Comparison of ENCODE assay signal across 1 cellular context in the genomic region with DNA sequence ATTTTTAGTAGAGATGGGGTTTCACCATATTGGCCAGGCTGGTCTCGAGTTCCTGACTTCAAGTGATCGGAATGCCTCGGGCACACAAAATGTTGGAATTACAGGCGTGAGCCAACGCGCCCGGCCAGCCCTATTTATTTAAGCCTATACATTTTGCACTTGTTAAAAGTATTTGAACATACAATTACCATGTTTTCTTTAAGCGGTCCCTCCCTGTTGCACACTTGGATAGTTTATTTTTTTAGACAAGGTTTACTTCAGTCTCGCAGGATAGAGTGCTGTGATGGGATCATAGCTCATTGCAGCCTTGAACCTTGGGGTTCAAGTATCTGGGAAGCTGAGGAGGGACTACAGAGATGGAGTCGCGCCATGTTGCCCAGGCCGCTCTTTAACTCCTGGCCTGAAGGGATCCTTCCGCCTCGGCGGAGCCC.
TF ChIP-seq lines count a peak whose summit lies in the region.

No MANE protein-coding gene starts in this region.

TF ChIP-seq in GM12878, 131 proteins besides CTCF, POLR2A, EP300 and RAD21:
- TF ChIP-seq WRNIP1 (IDR thresholded peaks at IDR 0.05; ENCODE audit: borderline replicate concordance, low read depth, low read length): no peak
- TF ChIP-seq YY1 (IDR thresholded peaks at IDR 0.05; ENCODE audit: low read depth, low read length): 0 out of 2 replicates have a peak, but pooled peaks have one; percentile 35
TF ChIP-seq in GM12878: peak in this region for 1.
